In the genomic region with DNA sequence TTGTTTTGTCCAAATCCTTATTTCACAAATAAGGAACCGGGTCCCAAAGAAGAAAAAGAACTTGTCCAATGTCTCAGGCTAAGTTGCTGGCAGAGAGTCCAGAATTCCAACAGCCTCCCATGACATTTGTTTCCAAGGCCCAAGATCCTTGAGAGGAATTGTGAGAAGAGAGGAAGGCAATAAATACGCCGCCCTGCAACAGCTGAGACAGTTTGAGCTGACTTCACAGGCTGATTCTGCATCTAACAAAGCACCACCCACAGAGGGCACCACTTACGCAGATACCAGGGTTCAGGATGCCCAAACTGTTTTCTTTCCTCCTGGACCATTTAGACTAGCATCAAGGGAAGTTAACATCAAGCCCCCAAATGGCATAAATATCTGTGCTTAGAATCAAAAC, we compare ENCODE assay signal across 13 cellular contexts.
A peak's percentile ranks its signal among the peaks of the same experiment; 100 is the strongest.
DNase-seq lines count a peak whose midpoint lies in the region; ATAC-seq, FAIRE-seq and TF ChIP-seq lines count a peak whose summit lies in the region.
"Had no signal": no experiment of that assay in that cellular context is flagged by ENCODE, and none has a peak within 500 bp of the region (broad histone marks: within the 10 kb centered on the region; RNA-seq: fewer than 3 reads in every experiment).

No MANE protein-coding gene starts in this region.

- TF ChIP-seq RAD21 in GM12878 (IDR thresholded peaks at IDR 0.05; ENCODE audit: insufficient read depth, low read depth, low read length): 0 out of 2 replicates have a peak, but pooled peaks have one; percentile 16

- no peaks in the 10 kb centered on the region for H3K9me3 ChIP-seq in GM12878 (replicated peaks; ENCODE audit: control insufficient read depth, insufficient read depth, low read length)

- FAIRE-seq in GM12878 (lab: Jason Lieb, UNC): no peak
- FAIRE-seq: astrocyte had no signal

- H3K36me3 ChIP-seq in GM12878 (ENCODE audit: control insufficient read depth in 2 of 2, insufficient read depth in 2 of 2, low read length in 1 of 2): no peaks in the 10 kb centered on the region

- H4K20me1 ChIP-seq in GM12878 (ENCODE audit: control insufficient read depth, insufficient read depth): no peaks in the 10 kb centered on the region

- H3K4me1 ChIP-seq in GM12878 (ENCODE audit: control insufficient read depth, insufficient read depth, low read length): no peaks in the 10 kb centered on the region

- 40% methylated on average over 4 of the region's 4 CpGs for WGBS in GM12878 (ENCODE audit: insufficient coverage, insufficient replicate concordance, low lambda C conversion rate, missing lambda C conversion rate)

- H2AFZ ChIP-seq in GM12878 (ENCODE audit: control insufficient read depth, low read depth, low read length): no peak overlapping the region

- SMC1A ChIA-PET in GM12878 (lab: Charles Lee; ENCODE audit: uncharacterized antibody, unreplicated experiment): interaction anchor here (0.6 kb wide), 1 partner anchor 1264 kb away, joined by 3 read pairs; no protein-coding TSS in a partner anchor

- 0 out of 3 replicates have a peak, but pooled peaks have one; percentile 40 for ATAC-seq in GM12878
- ATAC-seq: right cardiac atrium had no signal

- DNase-seq in ELR (ENCODE audit: low read depth) (peak; percentile 12), LHCN-M2 (ENCODE audit: low read depth) (peak; percentile 46), GM12878 (ENCODE audit: low read depth, low spot score) (no peak), midbrain (lab: John Stamatoyannopoulos, UW) (peak; percentile 54), NCI-H226 (no peak), NCI-H187 (lab: John Stamatoyannopoulos, UW) (no peak), COLO829 (ENCODE audit: low spot score) (no peak), glutamatergic neuron (no peak)
- DNase-seq: activated T-cell treated with anti-CD3 and anti-CD28 coated beads for 4 hours, NCI-H2171, SHP77 had no signal

- no peak overlapping the region for H3K9ac ChIP-seq in GM12878 (ENCODE audit: control insufficient read depth, insufficient read depth, low read length)

- POLR2A ChIA-PET in GM12878 (lab: Charles Lee): no interaction called here

- no peak overlapping the region for H3K4me3 Mint-ChIP-seq in glutamatergic neuron (ENCODE audit: unreplicated experiment)

- CTCF ChIA-PET in GM12878 (lab: Yijun Ruan, JAX): interaction anchor here (1.0 kb wide), 2 partner anchors 124 to 138 kb away, joined by 3 to 8 read pairs; no protein-coding TSS in a partner anchor

- intact Hi-C loops in GM12878 (cut with micrococcal nuclease; ENCODE audit: unreplicated experiment): no loop called here

- H3K27me3 ChIP-seq in GM12878 (replicated peaks in 1 of 2; ENCODE audit: control insufficient read depth in 2 of 2, insufficient read depth in 2 of 2, low read length in 1 of 2): no peaks in the 10 kb centered on the region; a peak in 1 of 4 replicates

- H3K9me3 Mint-ChIP-seq in glutamatergic neuron (ENCODE audit: unreplicated experiment): peaks cover 2% of the 10 kb centered on the region

- no TSS peak for BruUV-seq in GM12878 (replicated peaks; lab: Mats Ljungman, UMichigan)

- no peak for TF ChIP-seq EP300 in GM12878 (IDR thresholded peaks at IDR 0.05; ENCODE audit: borderline replicate concordance in 1 of 2, control insufficient read depth in 1 of 2, low read depth in 2 of 2, low read length in 2 of 2)

- H3K27me3 Mint-ChIP-seq in glutamatergic neuron (ENCODE audit: unreplicated experiment): no peaks in the 10 kb centered on the region

- no peak overlapping the region for H3K4me2 ChIP-seq in GM12878 (ENCODE audit: control insufficient read depth, insufficient read depth)

- no peak overlapping the region for H3K4me3 ChIP-seq in GM12878

- no peaks in the 10 kb centered on the region for H3K79me2 ChIP-seq in GM12878 (ENCODE audit: control insufficient read depth, insufficient read depth, low read length)

- RAD21 ChIA-PET in GM12878 (lab: Charles Lee; ENCODE audit: unreplicated experiment): interaction anchor here (1.2 kb wide), 1 partner anchor 8 kb away, joined by 3 read pairs; no protein-coding TSS in a partner anchor

- peaks cover 7% of the 10 kb centered on the region for H3K4me1 Mint-ChIP-seq in glutamatergic neuron (ENCODE audit: low read depth, unreplicated experiment)

- in situ Hi-C loops in GM12878 (cut with MboI): no loop called here

- TF ChIP-seq CTCF in GM12878 (IDR thresholded peaks at IDR 0.05 in 2 of 3, conservative IDR thresholded peaks at IDR 0.05 in 1 of 3; ENCODE audit: control insufficient read depth in 2 of 3, extremely low read depth in 1 of 3, insufficient read depth in 1 of 3, low read depth in 3 of 3, low read length in 3 of 3): peak in 2 of 3 experiments; percentile 13 to 26; a peak in 1 of 6 replicates
- no peak for TF ChIP-seq CTCF in glutamatergic neuron (IDR thresholded peaks at IDR 0.05; ENCODE audit: partially characterized antibody, unreplicated experiment)

- H3K27ac ChIP-seq in GM12878 (ENCODE audit: control insufficient read depth, insufficient read depth): no peak overlapping the region

- no peak for TF ChIP-seq POLR2A in GM12878 (IDR thresholded peaks at IDR 0.05; ENCODE audit: low read depth, low read length)

- no peaks in the 10 kb centered on the region for H3K36me3 Mint-ChIP-seq in glutamatergic neuron (ENCODE audit: unreplicated experiment)

- H3K27ac Mint-ChIP-seq in glutamatergic neuron (ENCODE audit: unreplicated experiment): no peak overlapping the region

TF ChIP-seq in GM12878, 131 proteins besides CTCF, POLR2A, EP300 and RAD21 (continues in another document):
- TF ChIP-seq SUPT20H (IDR thresholded peaks at IDR 0.05; ENCODE audit: borderline replicate concordance, control insufficient read depth, low read depth, low read length): no peak
- TF ChIP-seq HDGF (IDR thresholded peaks at IDR 0.05): no peak
- TF ChIP-seq, protein P1, sequence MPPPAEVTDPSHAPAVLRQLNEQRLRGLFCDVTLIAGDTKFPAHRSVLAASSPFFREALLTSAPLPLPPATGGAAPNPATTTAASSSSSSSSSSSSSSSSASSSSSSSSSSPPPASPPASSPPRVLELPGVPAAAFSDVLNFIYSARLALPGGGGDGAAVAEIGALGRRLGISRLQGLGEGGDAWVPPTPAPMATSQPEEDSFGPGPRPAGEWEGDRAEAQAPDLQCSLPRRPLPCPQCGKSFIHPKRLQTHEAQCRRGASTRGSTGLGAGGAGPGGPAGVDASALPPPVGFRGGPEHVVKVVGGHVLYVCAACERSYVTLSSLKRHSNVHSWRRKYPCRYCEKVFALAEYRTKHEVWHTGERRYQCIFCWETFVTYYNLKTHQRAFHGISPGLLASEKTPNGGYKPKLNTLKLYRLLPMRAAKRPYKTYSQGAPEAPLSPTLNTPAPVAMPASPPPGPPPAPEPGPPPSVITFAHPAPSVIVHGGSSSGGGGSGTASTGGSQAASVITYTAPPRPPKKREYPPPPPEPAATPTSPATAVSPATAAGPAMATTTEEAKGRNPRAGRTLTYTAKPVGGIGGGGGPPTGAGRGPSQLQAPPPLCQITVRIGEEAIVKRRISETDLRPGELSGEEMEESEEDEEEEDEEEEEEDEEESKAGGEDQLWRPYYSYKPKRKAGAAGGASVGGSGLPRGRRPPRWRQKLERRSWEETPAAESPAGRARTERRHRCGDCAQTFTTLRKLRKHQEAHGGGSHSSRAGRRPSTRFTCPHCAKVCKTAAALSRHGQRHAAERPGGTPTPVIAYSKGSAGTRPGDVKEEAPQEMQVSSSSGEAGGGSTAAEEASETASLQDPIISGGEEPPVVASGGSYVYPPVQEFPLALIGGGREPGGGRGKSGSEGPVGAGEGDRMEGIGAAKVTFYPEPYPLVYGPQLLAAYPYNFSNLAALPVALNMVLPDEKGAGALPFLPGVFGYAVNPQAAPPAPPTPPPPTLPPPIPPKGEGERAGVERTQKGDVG (CRISPR knock-in tag; IDR thresholded peaks at IDR 0.05): no peak
- TF ChIP-seq, protein P2, sequence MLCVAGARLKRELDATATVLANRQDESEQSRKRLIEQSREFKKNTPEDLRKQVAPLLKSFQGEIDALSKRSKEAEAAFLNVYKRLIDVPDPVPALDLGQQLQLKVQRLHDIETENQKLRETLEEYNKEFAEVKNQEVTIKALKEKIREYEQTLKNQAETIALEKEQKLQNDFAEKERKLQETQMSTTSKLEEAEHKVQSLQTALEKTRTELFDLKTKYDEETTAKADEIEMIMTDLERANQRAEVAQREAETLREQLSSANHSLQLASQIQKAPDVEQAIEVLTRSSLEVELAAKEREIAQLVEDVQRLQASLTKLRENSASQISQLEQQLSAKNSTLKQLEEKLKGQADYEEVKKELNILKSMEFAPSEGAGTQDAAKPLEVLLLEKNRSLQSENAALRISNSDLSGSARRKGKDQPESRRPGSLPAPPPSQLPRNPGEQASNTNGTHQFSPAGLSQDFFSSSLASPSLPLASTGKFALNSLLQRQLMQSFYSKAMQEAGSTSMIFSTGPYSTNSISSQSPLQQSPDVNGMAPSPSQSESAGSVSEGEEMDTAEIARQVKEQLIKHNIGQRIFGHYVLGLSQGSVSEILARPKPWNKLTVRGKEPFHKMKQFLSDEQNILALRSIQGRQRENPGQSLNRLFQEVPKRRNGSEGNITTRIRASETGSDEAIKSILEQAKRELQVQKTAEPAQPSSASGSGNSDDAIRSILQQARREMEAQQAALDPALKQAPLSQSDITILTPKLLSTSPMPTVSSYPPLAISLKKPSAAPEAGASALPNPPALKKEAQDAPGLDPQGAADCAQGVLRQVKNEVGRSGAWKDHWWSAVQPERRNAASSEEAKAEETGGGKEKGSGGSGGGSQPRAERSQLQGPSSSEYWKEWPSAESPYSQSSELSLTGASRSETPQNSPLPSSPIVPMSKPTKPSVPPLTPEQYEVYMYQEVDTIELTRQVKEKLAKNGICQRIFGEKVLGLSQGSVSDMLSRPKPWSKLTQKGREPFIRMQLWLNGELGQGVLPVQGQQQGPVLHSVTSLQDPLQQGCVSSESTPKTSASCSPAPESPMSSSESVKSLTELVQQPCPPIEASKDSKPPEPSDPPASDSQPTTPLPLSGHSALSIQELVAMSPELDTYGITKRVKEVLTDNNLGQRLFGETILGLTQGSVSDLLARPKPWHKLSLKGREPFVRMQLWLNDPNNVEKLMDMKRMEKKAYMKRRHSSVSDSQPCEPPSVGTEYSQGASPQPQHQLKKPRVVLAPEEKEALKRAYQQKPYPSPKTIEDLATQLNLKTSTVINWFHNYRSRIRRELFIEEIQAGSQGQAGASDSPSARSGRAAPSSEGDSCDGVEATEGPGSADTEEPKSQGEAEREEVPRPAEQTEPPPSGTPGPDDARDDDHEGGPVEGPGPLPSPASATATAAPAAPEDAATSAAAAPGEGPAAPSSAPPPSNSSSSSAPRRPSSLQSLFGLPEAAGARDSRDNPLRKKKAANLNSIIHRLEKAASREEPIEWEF (IDR thresholded peaks at IDR 0.05; ENCODE audit: insufficient replicate concordance, low read depth, low read length): no peak
- no peak for TF ChIP-seq MEF2B (IDR thresholded peaks at IDR 0.05; ENCODE audit: partially characterized antibody, poor library complexity, severe bottlenecking)
- no peak for TF ChIP-seq SRF (IDR thresholded peaks at IDR 0.05; ENCODE audit: low read depth in 2 of 2, low read length in 2 of 2)
- TF ChIP-seq YBX1 (IDR thresholded peaks at IDR 0.05): no peak
- no peak for TF ChIP-seq STAT1 (conservative IDR thresholded peaks at IDR 0.05)
- TF ChIP-seq STAT3 (IDR thresholded peaks at IDR 0.05; ENCODE audit: low read depth, low read length): no peak
- no peak for TF ChIP-seq DPF2 (IDR thresholded peaks at IDR 0.05)
- no peak for TF ChIP-seq NBN (IDR thresholded peaks at IDR 0.05)

Comparison
In these comparisons a context has a peak if more than half of its experiments do, and no peak if none do; other contexts are left out.
1. DNase-seq: peak in ELR (single experiment), LHCN-M2 (single experiment) and midbrain (single experiment); none in GM12878 (single experiment), NCI-H226 (single experiment), NCI-H187 (0 of 2), COLO829 (single experiment) and glutamatergic neuron (single experiment).